Comparison of ENCODE assay signal across 24 cellular contexts in genomic region chr19:42156571-42156970, GRCh38.
"Had no signal": no experiment of that assay in that cellular context is flagged by ENCODE, and none has a peak within 500 bp of the region (broad histone marks: within the 10 kb centered on the region; RNA-seq: fewer than 3 reads in every experiment).

No MANE protein-coding gene starts in this region.

- DNase-seq: IMR-90, Karpas-422, KG1, MG63, NCI-H1092, NCI-H1105 treated with DMSO at 0.1 percent for 48 hours, NCI-H1417 treated with DMSO at 0.1 percent for 48 hours, NCI-H146, NCI-H1694 treated with DMSO at 0.1 percent for 48 hours, NCI-H1930, NCI-H2081, NCI-H2171, NCI-H226, NCI-H446, NCI-H510A, NCI-H524 treated with DMSO at 0.1 percent for 48 hours, NCI-H69, NCI-H774, Right ventricle myocardium superior, RPMI8226, SIG-M5 had no signal

- H3K4me3 ChIP-seq: MG63, SJSA1, SK-N-MC had no signal

- H3K4me1 ChIP-seq: SJSA1 had no signal

- H3K9me3 ChIP-seq: MG63, SJSA1 had no signal

- H3K36me3 ChIP-seq: MG63, SJSA1 had no signal

- H3K27ac ChIP-seq: HL-60, SJSA1, SK-N-MC had no signal
